In the genomic region with DNA sequence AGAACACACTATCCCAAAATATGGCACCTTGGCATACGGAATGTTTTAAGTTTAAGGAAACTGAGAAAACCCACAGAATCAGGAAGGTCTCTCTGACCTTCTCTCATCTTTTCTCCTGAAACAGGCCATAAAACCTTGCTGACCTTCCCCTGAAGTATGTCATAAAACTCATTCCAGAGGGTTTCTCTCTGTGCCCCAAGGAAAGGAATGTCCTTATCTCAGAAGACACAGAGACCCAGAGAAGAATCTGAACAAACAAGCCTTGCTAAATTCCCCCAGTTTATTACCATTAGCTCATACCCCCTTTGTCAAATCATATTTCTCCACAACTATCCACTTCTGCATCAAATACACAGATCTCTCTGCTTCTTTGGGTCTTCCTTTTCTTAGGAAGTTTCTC, we compare ENCODE assay signal across 37 cellular contexts.
"Had no signal": no experiment of that assay in that cellular context is flagged by ENCODE, and none has a peak within 500 bp of the region (broad histone marks: within the 10 kb centered on the region; RNA-seq: fewer than 3 reads in every experiment).

No MANE protein-coding gene starts in this region.

- ATAC-seq: activated CD4-positive, CD25-positive, alpha-beta regulatory T cell treated with anti-CD3 and anti-CD28 coated beads, Interleukin-2, amount 50 U/mL, for 24 hours; activated CD8-positive, alpha-beta memory T cell treated with anti-CD3 and anti-CD28 coated beads, Interleukin-2, amount 10 ng/mL, durations not matched to agents 7 days and 5 days; activated CD8-positive, alpha-beta T cell treated with anti-CD3 and anti-CD28 coated beads for 36 hours; activated naive CD8-positive, alpha-beta T cell treated with anti-CD3 and anti-CD28 coated beads, Interleukin-2, amount 50 U/mL, for 24 hours; body of pancreas; effector memory CD8-positive, alpha-beta T cell; foreskin keratinocyte; gastrocnemius medialis; T-helper 17 cell had no signal

- H3K4me1 ChIP-seq: adrenal gland, body of pancreas, foreskin keratinocyte, gastrocnemius medialis had no signal

- H3K4me3 Mint-ChIP-seq: activated B cell treated with CpG ODN at 0.5 μM for 24 hours; activated CD8-positive, alpha-beta memory T cell treated with anti-CD3 and anti-CD28 coated beads, Interleukin-2, amount 10 ng/mL, durations not matched to agents 7 days and 5 days; activated CD8-positive, alpha-beta T cell treated with anti-CD3 and anti-CD28 coated beads for 36 hours; activated naive CD4-positive, alpha-beta T cell treated with anti-CD3 and anti-CD28 coated beads for 36 hours; activated naive CD4-positive, alpha-beta T cell treated with anti-CD3 and anti-CD28 coated beads, Interleukin-2, amount 50 U/mL, for 24 hours; activated naive CD8-positive, alpha-beta T cell treated with anti-CD3 and anti-CD28 coated beads for 36 hours; activated naive CD8-positive, alpha-beta T cell treated with anti-CD3 and anti-CD28 coated beads, Interleukin-2, amount 50 U/mL, for 24 hours; activated T-helper 1 cell treated with anti-CD3 and anti-CD28 coated beads, Interleukin-12 subunit alpha, Interleukin-12 subunit beta, Interleukin-2, Interleukin-4 antibody, amounts not matched to agents 30 ng/mL and 10 ng/mL and 1 ng/mL, durations not matched to agents 14 hours and 24 hours and 36 hours; effector memory CD8-positive, alpha-beta T cell; T-helper 17 cell; T-helper 2 cell treated with Interferon-gamma antibody and Interleukin-4, amounts not matched to agents 5 μg/mL and 100 μg/mL, for 36 hours had no signal

- H3K27me3 ChIP-seq: adrenal gland, body of pancreas, esophagus muscularis mucosa, foreskin keratinocyte, gastrocnemius medialis had no signal

- H3K4me3 ChIP-seq: adrenal gland, body of pancreas, esophagus muscularis mucosa, gastrocnemius medialis had no signal

- H3K9me3 Mint-ChIP-seq: activated B cell treated with CpG ODN at 0.5 μM for 24 hours; activated CD8-positive, alpha-beta T cell treated with anti-CD3 and anti-CD28 coated beads for 36 hours; activated naive CD4-positive, alpha-beta T cell treated with anti-CD3 and anti-CD28 coated beads for 36 hours; activated naive CD8-positive, alpha-beta T cell treated with anti-CD3 and anti-CD28 coated beads for 36 hours; activated T-helper 1 cell treated with anti-CD3 and anti-CD28 coated beads, Interleukin-12 subunit alpha, Interleukin-12 subunit beta, Interleukin-2, Interleukin-4 antibody, amounts not matched to agents 30 ng/mL and 10 ng/mL and 1 ng/mL, durations not matched to agents 14 hours and 24 hours and 36 hours; activated T-helper 2 cell treated with anti-CD3 and anti-CD28 coated beads, Interferon-gamma antibody, Interleukin-2, Interleukin-4, amounts not matched to agents 10 μg/mL and 5 μg/mL and 100 μg/mL, durations not matched to agents 14 hours and 24 hours and 36 hours; effector memory CD8-positive, alpha-beta T cell had no signal

- H3K4me1 Mint-ChIP-seq: activated B cell treated with CpG ODN at 0.5 μM for 24 hours; activated CD8-positive, alpha-beta memory T cell treated with anti-CD3 and anti-CD28 coated beads, Interleukin-2, amount 10 ng/mL, durations not matched to agents 7 days and 5 days; activated naive CD4-positive, alpha-beta T cell treated with anti-CD3 and anti-CD28 coated beads, Interleukin-2, amount 50 U/mL, for 24 hours; activated naive CD8-positive, alpha-beta T cell treated with anti-CD3 and anti-CD28 coated beads for 36 hours; activated naive CD8-positive, alpha-beta T cell treated with anti-CD3 and anti-CD28 coated beads, Interleukin-2, amount 50 U/mL, for 24 hours; T-helper 17 cell had no signal

- H3K36me3 Mint-ChIP-seq: activated CD8-positive, alpha-beta memory T cell treated with anti-CD3 and anti-CD28 coated beads, Interleukin-2, amount 10 ng/mL, durations not matched to agents 7 days and 5 days; activated naive CD4-positive, alpha-beta T cell treated with anti-CD3 and anti-CD28 coated beads, Interleukin-2, amount 50 U/mL, for 24 hours; activated naive CD8-positive, alpha-beta T cell treated with anti-CD3 and anti-CD28 coated beads for 36 hours had no signal

- H3K27ac Mint-ChIP-seq: activated B cell treated with CpG ODN at 0.5 μM for 24 hours; activated CD8-positive, alpha-beta memory T cell treated with anti-CD3 and anti-CD28 coated beads, Interleukin-2, amount 10 ng/mL, durations not matched to agents 7 days and 5 days; activated CD8-positive, alpha-beta T cell treated with anti-CD3 and anti-CD28 coated beads for 36 hours; activated naive CD4-positive, alpha-beta T cell treated with anti-CD3 and anti-CD28 coated beads for 36 hours; activated naive CD4-positive, alpha-beta T cell treated with anti-CD3 and anti-CD28 coated beads, Interleukin-2, amount 50 U/mL, for 24 hours; activated naive CD8-positive, alpha-beta T cell treated with anti-CD3 and anti-CD28 coated beads for 36 hours; activated naive CD8-positive, alpha-beta T cell treated with anti-CD3 and anti-CD28 coated beads, Interleukin-2, amount 50 U/mL, for 24 hours; activated T-helper 1 cell treated with anti-CD3 and anti-CD28 coated beads, Interleukin-12 subunit alpha, Interleukin-12 subunit beta, Interleukin-2, Interleukin-4 antibody, amounts not matched to agents 30 ng/mL and 10 ng/mL and 1 ng/mL, durations not matched to agents 14 hours and 24 hours and 36 hours; activated T-helper 2 cell treated with anti-CD3 and anti-CD28 coated beads, Interferon-gamma antibody, Interleukin-2, Interleukin-4, amounts not matched to agents 10 μg/mL and 5 μg/mL and 100 μg/mL, durations not matched to agents 14 hours and 24 hours and 36 hours; effector memory CD8-positive, alpha-beta T cell; T-helper 17 cell; T-helper 2 cell treated with Interferon-gamma antibody and Interleukin-4, amounts not matched to agents 5 μg/mL and 100 μg/mL, for 36 hours had no signal

- H3K27me3 Mint-ChIP-seq: activated B cell treated with CpG ODN at 0.5 μM for 24 hours; activated CD8-positive, alpha-beta memory T cell treated with anti-CD3 and anti-CD28 coated beads, Interleukin-2, amount 10 ng/mL, durations not matched to agents 7 days and 5 days; activated CD8-positive, alpha-beta T cell treated with anti-CD3 and anti-CD28 coated beads for 36 hours; activated naive CD8-positive, alpha-beta T cell treated with anti-CD3 and anti-CD28 coated beads for 36 hours; effector memory CD8-positive, alpha-beta T cell; T-helper 17 cell had no signal

- H3K9me3 ChIP-seq: adrenal gland, body of pancreas, gastrocnemius medialis had no signal

- H3K27ac ChIP-seq: adrenal gland, body of pancreas, esophagus muscularis mucosa, foreskin keratinocyte, gastrocnemius medialis, WERI-Rb-1 had no signal

- H3K36me3 ChIP-seq: adrenal gland, esophagus muscularis mucosa, gastrocnemius medialis, WERI-Rb-1 had no signal

- DNase-seq: activated B cell treated with CpG ODN at 0.5 μM for 24 hours; activated CD4-positive, alpha-beta T cell treated with anti-CD3 and anti-CD28 coated beads for 48 hours; activated CD4-positive, alpha-beta T cell treated with anti-CD3 and anti-CD28 coated beads, Interleukin-2, amount 50 U/mL, for 1 hour; activated CD4-positive, alpha-beta T cell treated with anti-CD3 and anti-CD28 coated beads, Interleukin-2, amount 50 U/mL, for 48 hours; activated CD8-positive, alpha-beta memory T cell treated with anti-CD3 and anti-CD28 coated beads, Interleukin-2, amount 10 ng/mL, durations not matched to agents 7 days and 5 days; activated CD8-positive, alpha-beta memory T cell treated with anti-CD3 and anti-CD28 coated beads, Interleukin-2, amount 50 U/mL, for 4 hours; activated CD8-positive, alpha-beta T cell treated with anti-CD3 and anti-CD28 coated beads for 36 hours; activated effector memory CD4-positive, alpha-beta T cell treated with anti-CD3 and anti-CD28 coated beads, Interleukin-2, amount 50 U/mL, for 16 hours; activated naive CD4-positive, alpha-beta T cell treated with anti-CD3 and anti-CD28 coated beads for 36 hours; activated naive CD8-positive, alpha-beta T cell treated with anti-CD3 and anti-CD28 coated beads for 36 hours; activated naive CD8-positive, alpha-beta T cell treated with anti-CD3 and anti-CD28 coated beads, Interleukin-2, amount 50 U/mL, for 24 hours; activated T-cell treated with anti-CD3 and anti-CD28 coated beads, Interleukin-2, amount 50 U/mL, for 1 hour; activated T-cell treated with anti-CD3 and anti-CD28 coated beads, Interleukin-2, amount 50 U/mL, for 48 hours; adrenal gland; amygdala; aorta; body of pancreas; caudate nucleus; cortex of kidney; dermis blood vessel endothelial cell; effector CD4-positive, alpha-beta T cell; effector memory CD8-positive, alpha-beta T cell; erythroblast; foreskin keratinocyte; gastrocnemius medialis; glutamatergic neuron; T-helper 1 cell; T-helper 17 cell; T1000; WERI-Rb-1 had no signal

- FAIRE-seq: colon had no signal
